Comparison of ENCODE assay signal across 1 cellular context in genomic region chr21:45388611-45389296, GRCh38.
TF ChIP-seq lines count a peak whose summit lies in the region.

No MANE protein-coding gene starts in this region.

TF ChIP-seq in K562, 482 proteins besides CTCF, POLR2A, EP300 and RAD21:
- TF ChIP-seq ZFP91 (CRISPR knock-in tag; IDR thresholded peaks at IDR 0.05) (no peak), SUPT5H (IDR thresholded peaks at IDR 0.05) (no peak), PRDM10 (IDR thresholded peaks at IDR 0.05; ENCODE audit: partially characterized antibody) (peak; percentile 11), HES1 (IDR thresholded peaks at IDR 0.05; ENCODE audit: low read depth) (no peak), ZNF124 (CRISPR knock-in tag; IDR thresholded peaks at IDR 0.05) (no peak), ZNF263 (CRISPR knock-in tag; IDR thresholded peaks at IDR 0.05; ENCODE audit: borderline replicate concordance) (peak; percentile 76)
